ENCODE assay signal across 9 cellular contexts in the genomic region with DNA sequence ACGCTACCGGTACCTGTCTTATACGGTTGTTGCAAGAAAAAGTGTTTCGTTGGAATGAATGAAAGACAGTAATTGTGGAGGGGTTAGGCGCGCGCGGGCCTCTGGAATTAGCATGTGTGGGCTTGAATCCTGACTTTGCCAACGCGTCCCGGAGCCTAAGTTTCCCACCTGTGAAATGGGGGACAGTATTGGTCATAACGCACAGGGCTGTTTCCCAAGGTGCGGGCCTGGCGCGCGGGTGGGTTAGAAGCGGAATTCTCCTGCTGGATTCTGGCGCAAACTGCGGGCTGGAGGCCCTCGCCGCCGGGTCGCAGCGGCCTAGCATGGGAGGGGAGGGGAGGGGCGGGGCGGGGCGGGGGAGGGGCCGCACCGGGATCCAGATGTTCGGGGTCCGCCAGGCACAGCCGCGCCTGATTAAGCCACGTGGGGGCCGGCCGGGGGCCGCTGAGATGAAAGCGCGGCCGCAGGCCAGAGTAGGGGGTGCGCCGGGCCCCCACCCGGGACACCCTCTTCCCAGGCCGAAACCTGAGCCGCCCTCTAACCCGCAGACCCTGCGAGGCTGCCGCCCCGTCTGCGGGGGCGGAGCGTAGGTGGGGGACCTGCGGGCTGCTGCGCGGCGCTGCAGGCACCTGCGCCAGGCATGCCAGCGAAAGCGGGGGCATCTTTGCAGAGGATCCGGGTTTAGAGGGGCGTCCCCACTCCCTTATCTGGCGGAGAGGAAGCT. TPM values are rescaled to one million over a fixed set of nuclear protein-coding genes. Genes with fewer than 3 reads are reported as not detected.
A peak's percentile ranks its signal among the peaks of the same experiment; 100 is the strongest.
DNase-seq lines count a peak whose midpoint lies in the region; ATAC-seq and TF ChIP-seq lines count a peak whose summit lies in the region.
"Had no signal": no experiment of that assay in that cellular context is flagged by ENCODE, and none has a peak within 500 bp of the region (broad histone marks: within the 10 kb centered on the region; RNA-seq: fewer than 3 reads in every experiment).

No MANE protein-coding gene starts in this region.

- no peaks in the 10 kb centered on the region for H4K20me1 ChIP-seq in OCI-LY7 (ENCODE audit: insufficient read depth, low read length)

- no peaks in the 10 kb centered on the region for H3K36me3 ChIP-seq in heart right ventricle
- no peaks in the 10 kb centered on the region for H3K36me3 ChIP-seq in OCI-LY7 (ENCODE audit: insufficient read depth, low read length)
- H3K36me3 ChIP-seq in iPS-15b (ENCODE audit: control insufficient read depth, insufficient read depth, low read length) = no peaks in the 10 kb centered on the region
- no peaks in the 10 kb centered on the region for H3K36me3 ChIP-seq in stomach

- H3K27ac ChIP-seq in heart right ventricle (no peak overlapping the region), OCI-LY7 (ENCODE audit: low read depth, low read length, poor library complexity, severe bottlenecking) (no peak overlapping the region), stomach (no peak overlapping the region)

- H3K9ac ChIP-seq in iPS-15b (ENCODE audit: low read depth, low read length) = no peak overlapping the region

- CTCF ChIA-PET in OCI-LY7 (lab: Charles Lee; ENCODE audit: unreplicated experiment) = no interaction called here

- peak in 1 of 8 donors; percentile 36 for ATAC-seq in heart right ventricle
- no peak for ATAC-seq in HG02623 (IDR thresholded peaks at IDR 0.05; ENCODE audit: unreplicated experiment)

- TF ChIP-seq EP300 in stomach (IDR thresholded peaks at IDR 0.05) = no peak

- no peaks in the 10 kb centered on the region for H3K79me2 ChIP-seq in OCI-LY7 (ENCODE audit: insufficient read depth, low read depth, low read length)

- no peaks in the 10 kb centered on the region for H3K9me2 ChIP-seq in OCI-LY7 (ENCODE audit: insufficient read depth, low read length)

- POLR2A ChIA-PET in OCI-LY7 (lab: Charles Lee) = no interaction called here

- BruUV-seq in OCI-LY7 (replicated peaks; lab: Mats Ljungman, UMichigan) = no TSS peak

- no peak for TF ChIP-seq CTCF in heart right ventricle (IDR thresholded peaks at IDR 0.05)
- no peak for TF ChIP-seq CTCF in OCI-LY7 (conservative IDR thresholded peaks at IDR 0.05; ENCODE audit: low read length)
- no peak for TF ChIP-seq CTCF in stomach (IDR thresholded peaks at IDR 0.05)

- intact Hi-C loops in heart right ventricle (cut with DNase I) = no loop called here
- intact Hi-C loops in cardiac septum (cut with DNase I) = no loop called here
- intact Hi-C loops in OCI-LY7 (cut with micrococcal nuclease; ENCODE audit: unreplicated experiment) = no loop called here
- intact Hi-C loops in stomach (cut with DNase I; ENCODE audit: low total_unique reads) = no loop called here

- WGBS in heart right ventricle, 2 donors = 2% methylated on average over 58 to 62 of the region's 62 CpGs
- WGBS in stomach, 5 donors = 1 to 6% (median 2%) methylated on average over 17 to 62 of the region's 62 CpGs

- H3K4me3 ChIP-seq in heart right ventricle (peak overlapping the region in 7 of 10 donors; percentile 3 to 54 (median 42)), OCI-LY7 (ENCODE audit: low read depth, low read length, poor library complexity, severe bottlenecking) (no peak overlapping the region), iPS-15b (ENCODE audit: low read depth, low read length) (peak overlapping the region; percentile 59), stomach (peak overlapping the region in 3 of 4 donors; percentile 43 to 57 (median 52))

- H3K27me3 ChIP-seq in heart right ventricle (peaks cover 37 to 96% (median 93%) of the 10 kb centered on the region in 7 donors), iPS-15b (ENCODE audit: control insufficient read depth, insufficient read depth, low read length) (peaks cover 79% of the 10 kb centered on the region), stomach (peaks cover 35 to 94% (median 89%) of the 10 kb centered on the region in 3 donors)

- no peak for DNase-seq in heart right ventricle
- DNase-seq in cardiac septum (ENCODE audit: low spot score) = no peak
- DNase-seq in OCI-LY7 (ENCODE audit: low spot score) = no peak
- no peak for DNase-seq in stomach
- no peak for DNase-seq in stimulated activated CD4-positive, alpha-beta T cell treated with anti-CD3 and anti-CD28 coated beads, Interleukin-2, amount 100 ng/mL, for 24 hours
- DNase-seq in hippocampal formation (lab: John Stamatoyannopoulos, UW) = no peak
- DNase-seq: NCI-H1436 treated with DMSO at 0.1 percent for 48 hours had no signal

- H3K4me1 ChIP-seq in heart right ventricle (peaks cover 19 to 47% (median 36%) of the 10 kb centered on the region in 9 donors), OCI-LY7 (ENCODE audit: insufficient read depth, low read length, poor library complexity, severe bottlenecking) (peaks cover 11% of the 10 kb centered on the region), iPS-15b (ENCODE audit: control insufficient read depth, insufficient read depth, low read length) (peaks cover 24% of the 10 kb centered on the region), stomach (peaks cover 41 to 46% (median 44%) of the 10 kb centered on the region in 4 donors)

- peak overlapping the region; percentile 50 for H3K4me2 ChIP-seq in OCI-LY7 (ENCODE audit: low read length)

- TF ChIP-seq POLR2A in stomach (IDR thresholded peaks at IDR 0.05) = no peak

- H2AFZ ChIP-seq in OCI-LY7 (ENCODE audit: low read length) = no peak overlapping the region

- H3K9me3 ChIP-seq in heart right ventricle (no peaks in the 10 kb centered on the region), OCI-LY7 (ENCODE audit: low read length) (no peaks in the 10 kb centered on the region), iPS-15b (ENCODE audit: control insufficient read depth, insufficient read depth, low read length) (no peaks in the 10 kb centered on the region), stomach (no peaks in the 10 kb centered on the region)

RNA-seq across cellular contexts. Expression of a gene that starts 1.2 kb away (rescaled TPM):
- 1 to 10 TPM in 5 of 10 donors, under 1 TPM in 5; 0.13 to 4.5 (median 0.89) TPM for total RNA-seq in heart right ventricle
- polyA plus RNA-seq in heart right ventricle = 10 to 100 TPM in 1 of 2 donors, 1 to 10 TPM in 1; 2.5 to 13.8 TPM
- total RNA-seq in cardiac septum = 3.0 TPM
- 0.33 and 1.0 TPM in 2 replicates for total RNA-seq in OCI-LY7 (2014; rRNA removed; shearing (Covaris generic))
- 0.84 and 0.89 TPM in 2 replicates for total RNA-seq in OCI-LY7 (2022)
- 1 to 10 TPM in 2 of 5 donors, not detected in 3; 1.8 to 4.7 TPM for total RNA-seq in stomach
- polyA plus RNA-seq in stomach = 1 to 10 TPM in 1 of 3 donors, under 1 TPM in 1, not detected in 1; 0.25 to 3.7 TPM

RNA-seq across cellular contexts. Expression of a gene that starts 4.9 kb away (rescaled TPM):
- total RNA-seq in heart right ventricle = 10 to 100 TPM in 3 of 10 donors, 1 to 10 TPM in 6, under 1 TPM in 1; 0.68 to 42.1 (median 4.5) TPM
- 100 to 1,000 TPM; 154 to 161 TPM for polyA plus RNA-seq in heart right ventricle
- total RNA-seq in cardiac septum = 29.6 TPM
- 0.82 TPM in 1 of 2 replicates, not detected in the other for total RNA-seq in OCI-LY7 (2014; rRNA removed; shearing (Covaris generic))
- 1.3 and 1.5 TPM in 2 replicates for total RNA-seq in OCI-LY7 (2022)
- total RNA-seq in stomach = 10 to 100 TPM in 1 of 5 donors, 1 to 10 TPM in 3, not detected in 1; 2.6 to 12.6 (median 5.6) TPM
- polyA plus RNA-seq in stomach = 10 to 100 TPM; 12.3 to 15.9 (median 14.2) TPM

RNA-seq across cellular contexts. Expression of a gene that starts 22.9 kb away (rescaled TPM):
- total RNA-seq in heart right ventricle (10 to 100 TPM; 63.4 to 96.3 (median 68.7) TPM), cardiac septum (58.9 TPM), OCI-LY7 (2022) (84.6 and 88.8 TPM in 2 replicates), stomach (100 to 1,000 TPM in 2 of 5 donors, 10 to 100 TPM in 3; 15.6 to 483 (median 85.3) TPM)
- polyA plus RNA-seq in heart right ventricle (100 to 1,000 TPM in 1 of 2 donors, 10 to 100 TPM in 1; 58.5 to 107 TPM), stomach (100 to 1,000 TPM; 110 to 204 (median 118) TPM)
- total RNA-seq in OCI-LY7 (2014; rRNA removed; shearing (Covaris generic)) = 122 and 126 TPM in 2 replicates

RNA-seq across cellular contexts. Expression of a gene that starts 25.3 kb away (rescaled TPM):
- total RNA-seq in heart right ventricle = 1 to 10 TPM; 4.6 to 8.2 (median 6.3) TPM
- polyA plus RNA-seq in heart right ventricle = 1 to 10 TPM; 3.4 to 4.6 TPM
- 5.4 TPM for total RNA-seq in cardiac septum
- total RNA-seq in OCI-LY7 (2014; rRNA removed; shearing (Covaris generic)) = 0.75 and 1.0 TPM in 2 replicates
- 7.9 and 8.9 TPM in 2 replicates for total RNA-seq in OCI-LY7 (2022)
- total RNA-seq in stomach = 10 to 100 TPM in 2 of 5 donors, 1 to 10 TPM in 3; 1.2 to 45.1 (median 7.0) TPM
- polyA plus RNA-seq in stomach = 1 to 10 TPM; 3.2 to 4.4 (median 3.7) TPM

RNA-seq across cellular contexts. Expression of a gene that starts 39.8 kb away (rescaled TPM):
- 100 to 1,000 TPM; 634 to 883 (median 716) TPM for total RNA-seq in heart right ventricle
- 1,000 to 10,000 TPM; 1,270 to 1,276 TPM for polyA plus RNA-seq in heart right ventricle
- total RNA-seq in cardiac septum = 573 TPM
- 1,188 and 1,580 TPM in 2 replicates for total RNA-seq in OCI-LY7 (2014; rRNA removed; shearing (Covaris generic))
- total RNA-seq in OCI-LY7 (2022) = 1,496 and 1,653 TPM in 2 replicates
- total RNA-seq in stomach = 100 to 1,000 TPM in 4 of 5 donors, 10 to 100 TPM in 1; 84.3 to 596 (median 358) TPM
- 1,000 to 10,000 TPM; 1,291 to 1,681 (median 1,311) TPM for polyA plus RNA-seq in stomach
